Comparison of ENCODE assay signal across 22 cellular contexts in the genomic region with DNA sequence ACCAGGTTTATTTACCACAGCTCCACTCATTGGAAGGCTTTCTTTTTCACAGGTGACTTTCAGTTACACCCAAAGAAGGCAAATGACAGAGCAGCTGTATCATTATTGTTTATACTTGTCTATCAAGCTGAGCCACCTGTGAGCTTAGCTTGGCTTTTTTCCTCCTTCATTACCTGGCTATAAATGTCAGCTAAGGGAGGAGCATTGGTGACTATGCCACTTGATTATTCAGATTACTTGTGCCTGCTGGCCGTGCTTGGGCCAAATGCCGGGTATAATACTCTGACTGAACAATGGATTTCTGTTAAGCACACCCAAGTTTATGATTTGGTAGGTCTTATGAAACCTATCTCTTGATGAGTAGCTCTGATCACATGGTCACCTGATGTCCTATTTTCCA. TPM values are rescaled to one million over a fixed set of nuclear protein-coding genes. Genes with fewer than 3 reads are reported as not detected.
DNase-seq lines count a peak whose midpoint lies in the region; ATAC-seq, FAIRE-seq and TF ChIP-seq lines count a peak whose summit lies in the region.
"Had no signal": no experiment of that assay in that cellular context is flagged by ENCODE, and none has a peak within 500 bp of the region (broad histone marks: within the 10 kb centered on the region; RNA-seq: fewer than 3 reads in every experiment).

No MANE protein-coding gene starts in this region.

- H3K4me3 Mint-ChIP-seq in immature natural killer cell, result no peak overlapping the region
- H3K4me3 Mint-ChIP-seq: H9 had no signal

- intact Hi-C loops in left colon (cut with DNase I, micrococcal nuclease), result no loop called here

- peaks cover 6 to 26% (median 9%) of the 10 kb centered on the region in 6 donors for H3K9me3 Mint-ChIP-seq in immature natural killer cell
- H3K9me3 Mint-ChIP-seq: H9 had no signal

- no peaks in the 10 kb centered on the region for H3K4me1 Mint-ChIP-seq in immature natural killer cell
- H3K4me1 Mint-ChIP-seq: H9 had no signal

- no peaks in the 10 kb centered on the region for H3K36me3 Mint-ChIP-seq in immature natural killer cell

- peaks cover 0 to 3% (median under 1%) of the 10 kb centered on the region in 3 donors for H3K27me3 Mint-ChIP-seq in immature natural killer cell (ENCODE audit: low read depth in 3 of 3)

- FAIRE-seq in GM12892 (lab: Jason Lieb, UNC), result no peak

- TF ChIP-seq POLR2A in GM12892 (IDR thresholded peaks at IDR 0.05; ENCODE audit: low read depth, low read length), result no peak

- H3K27ac Mint-ChIP-seq in immature natural killer cell, result no peak overlapping the region
- H3K27ac Mint-ChIP-seq: H9 had no signal

- peak; percentile 48 for ATAC-seq in left colon
- ATAC-seq in GM18498 (IDR thresholded peaks at IDR 0.05; ENCODE audit: unreplicated experiment), result no peak

- DNase-seq in NCI-H2171 treated with DMSO at 0.1 percent for 48 hours (lab: John Stamatoyannopoulos, UW) (peak; percentile 20), NCI-H2171 (lab: John Stamatoyannopoulos, UW) (no peak), NCI-H748 (lab: John Stamatoyannopoulos, UW; ENCODE audit: unreplicated experiment) (peak; percentile 81), left colon (no peak), immature natural killer cell (no peak), GM12892 (ENCODE audit: insufficient read length) (no peak)
- DNase-seq: 8988T, ACHN, DMS153, GM23248, H9, KBM-7, NCI-H1930, NCI-H345, NCI-H510A treated with DMSO at 0.1 percent for 48 hours, Right ventricle myocardium superior, RPMI8226 had no signal

RNA-seq across cellular contexts. Expression of gene GNAT3, which starts 9.9 kb away (rescaled TPM):
- total RNA-seq in left colon, result not detected
- not detected for polyA plus RNA-seq in immature natural killer cell
- not detected for polyA plus RNA-seq in GM12892 (2012; ENCODE audit: missing spikeins)
- total RNA-seq: GM23248, H9, LHCN-M2, MCF 10A, Right ventricle myocardium superior, SJSA1 had no signal
- polyA plus RNA-seq: BJ, GM23248 had no signal

Comparison
In these comparisons a context has a peak if more than half of its experiments do, and no peak if none do; other contexts are left out.
1. DNase-seq: peak in NCI-H2171 treated with DMSO at 0.1 percent for 48 hours (single experiment) and NCI-H748 (single experiment); none in NCI-H2171 (single experiment), left colon (0 of 2), immature natural killer cell (0 of 3) and GM12892 (single experiment).